ENCODE assay signal across 1 cellular context in genomic region chr9:17578911-17579793, GRCh38.
TF ChIP-seq lines count a peak whose summit lies in the region.

Gene SH3GL2 (plus strand): TSS chr9:17579066.

TF ChIP-seq in WTC11, 78 proteins besides CTCF, POLR2A, EP300 and RAD21 (continued from another document and continues in another):
- TF ChIP-seq, protein P1, sequence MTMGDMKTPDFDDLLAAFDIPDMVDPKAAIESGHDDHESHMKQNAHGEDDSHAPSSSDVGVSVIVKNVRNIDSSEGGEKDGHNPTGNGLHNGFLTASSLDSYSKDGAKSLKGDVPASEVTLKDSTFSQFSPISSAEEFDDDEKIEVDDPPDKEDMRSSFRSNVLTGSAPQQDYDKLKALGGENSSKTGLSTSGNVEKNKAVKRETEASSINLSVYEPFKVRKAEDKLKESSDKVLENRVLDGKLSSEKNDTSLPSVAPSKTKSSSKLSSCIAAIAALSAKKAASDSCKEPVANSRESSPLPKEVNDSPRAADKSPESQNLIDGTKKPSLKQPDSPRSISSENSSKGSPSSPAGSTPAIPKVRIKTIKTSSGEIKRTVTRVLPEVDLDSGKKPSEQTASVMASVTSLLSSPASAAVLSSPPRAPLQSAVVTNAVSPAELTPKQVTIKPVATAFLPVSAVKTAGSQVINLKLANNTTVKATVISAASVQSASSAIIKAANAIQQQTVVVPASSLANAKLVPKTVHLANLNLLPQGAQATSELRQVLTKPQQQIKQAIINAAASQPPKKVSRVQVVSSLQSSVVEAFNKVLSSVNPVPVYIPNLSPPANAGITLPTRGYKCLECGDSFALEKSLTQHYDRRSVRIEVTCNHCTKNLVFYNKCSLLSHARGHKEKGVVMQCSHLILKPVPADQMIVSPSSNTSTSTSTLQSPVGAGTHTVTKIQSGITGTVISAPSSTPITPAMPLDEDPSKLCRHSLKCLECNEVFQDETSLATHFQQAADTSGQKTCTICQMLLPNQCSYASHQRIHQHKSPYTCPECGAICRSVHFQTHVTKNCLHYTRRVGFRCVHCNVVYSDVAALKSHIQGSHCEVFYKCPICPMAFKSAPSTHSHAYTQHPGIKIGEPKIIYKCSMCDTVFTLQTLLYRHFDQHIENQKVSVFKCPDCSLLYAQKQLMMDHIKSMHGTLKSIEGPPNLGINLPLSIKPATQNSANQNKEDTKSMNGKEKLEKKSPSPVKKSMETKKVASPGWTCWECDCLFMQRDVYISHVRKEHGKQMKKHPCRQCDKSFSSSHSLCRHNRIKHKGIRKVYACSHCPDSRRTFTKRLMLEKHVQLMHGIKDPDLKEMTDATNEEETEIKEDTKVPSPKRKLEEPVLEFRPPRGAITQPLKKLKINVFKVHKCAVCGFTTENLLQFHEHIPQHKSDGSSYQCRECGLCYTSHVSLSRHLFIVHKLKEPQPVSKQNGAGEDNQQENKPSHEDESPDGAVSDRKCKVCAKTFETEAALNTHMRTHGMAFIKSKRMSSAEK (CRISPR knock-in tag; IDR thresholded peaks at IDR 0.05; ENCODE audit: borderline replicate concordance), result no peak
- no peak for TF ChIP-seq ZBTB43 (CRISPR knock-in tag; IDR thresholded peaks at IDR 0.05)
- 0 out of 2 replicates have a peak, but pooled peaks have one; percentile 60 for TF ChIP-seq ZNF281 (CRISPR knock-in tag; IDR thresholded peaks at IDR 0.05)
- peak; percentile 63; the same call in 1 of the 2 replicates for TF ChIP-seq USF1 (CRISPR knock-in tag; IDR thresholded peaks at IDR 0.05)
- TF ChIP-seq CREB1 (CRISPR knock-in tag; IDR thresholded peaks at IDR 0.05), result peak; percentile 77
- 0 out of 2 replicates have a peak, but pooled peaks have one; percentile 25 for TF ChIP-seq TEAD4 (CRISPR knock-in tag; IDR thresholded peaks at IDR 0.05)
- TF ChIP-seq TEAD1 (CRISPR knock-in tag; IDR thresholded peaks at IDR 0.05), result peak; percentile 90
- TF ChIP-seq RELA (CRISPR knock-in tag; IDR thresholded peaks at IDR 0.05; ENCODE audit: borderline replicate concordance), result peak; percentile 83; the same call in 1 of the 2 replicates
- TF ChIP-seq OVOL2 (CRISPR knock-in tag; IDR thresholded peaks at IDR 0.05; ENCODE audit: borderline replicate concordance), result no peak
- TF ChIP-seq MYBL2 (CRISPR knock-in tag; IDR thresholded peaks at IDR 0.05), result no peak
- TF ChIP-seq, protein P2, sequence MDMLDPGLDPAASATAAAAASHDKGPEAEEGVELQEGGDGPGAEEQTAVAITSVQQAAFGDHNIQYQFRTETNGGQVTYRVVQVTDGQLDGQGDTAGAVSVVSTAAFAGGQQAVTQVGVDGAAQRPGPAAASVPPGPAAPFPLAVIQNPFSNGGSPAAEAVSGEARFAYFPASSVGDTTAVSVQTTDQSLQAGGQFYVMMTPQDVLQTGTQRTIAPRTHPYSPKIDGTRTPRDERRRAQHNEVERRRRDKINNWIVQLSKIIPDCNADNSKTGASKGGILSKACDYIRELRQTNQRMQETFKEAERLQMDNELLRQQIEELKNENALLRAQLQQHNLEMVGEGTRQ (CRISPR knock-in tag; IDR thresholded peaks at IDR 0.05), result peak; percentile 56; the same call in 1 of the 2 replicates
- TF ChIP-seq ZNF416 (CRISPR knock-in tag; IDR thresholded peaks at IDR 0.05), result no peak
- TF ChIP-seq SP1 (CRISPR knock-in tag; conservative IDR thresholded peaks at IDR 0.05), result peak; percentile 81; the same call in 1 of the 2 replicates
- TF ChIP-seq E2F5 (CRISPR knock-in tag; IDR thresholded peaks at IDR 0.05), result peak; percentile 99
- no peak for TF ChIP-seq ZNF232 (CRISPR knock-in tag; IDR thresholded peaks at IDR 0.05)
- TF ChIP-seq, protein P3, sequence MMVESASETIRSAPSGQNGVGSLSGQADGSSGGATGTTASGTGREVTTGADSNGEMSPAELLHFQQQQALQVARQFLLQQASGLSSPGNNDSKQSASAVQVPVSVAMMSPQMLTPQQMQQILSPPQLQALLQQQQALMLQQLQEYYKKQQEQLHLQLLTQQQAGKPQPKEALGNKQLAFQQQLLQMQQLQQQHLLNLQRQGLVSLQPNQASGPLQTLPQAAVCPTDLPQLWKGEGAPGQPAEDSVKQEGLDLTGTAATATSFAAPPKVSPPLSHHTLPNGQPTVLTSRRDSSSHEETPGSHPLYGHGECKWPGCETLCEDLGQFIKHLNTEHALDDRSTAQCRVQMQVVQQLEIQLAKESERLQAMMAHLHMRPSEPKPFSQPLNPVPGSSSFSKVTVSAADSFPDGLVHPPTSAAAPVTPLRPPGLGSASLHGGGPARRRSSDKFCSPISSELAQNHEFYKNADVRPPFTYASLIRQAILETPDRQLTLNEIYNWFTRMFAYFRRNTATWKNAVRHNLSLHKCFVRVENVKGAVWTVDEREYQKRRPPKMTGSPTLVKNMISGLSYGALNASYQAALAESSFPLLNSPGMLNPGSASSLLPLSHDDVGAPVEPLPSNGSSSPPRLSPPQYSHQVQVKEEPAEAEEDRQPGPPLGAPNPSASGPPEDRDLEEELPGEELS (CRISPR knock-in tag; IDR thresholded peaks at IDR 0.05), result peak; percentile 57; the same call in 1 of the 2 replicates
- peak; percentile 94 for TF ChIP-seq ZNF138 (CRISPR knock-in tag; conservative IDR thresholded peaks at IDR 0.05)
- TF ChIP-seq SMAD4 (CRISPR knock-in tag; IDR thresholded peaks at IDR 0.05), result no peak; the same call in 1 of the 2 replicates
- TF ChIP-seq, protein P4, sequence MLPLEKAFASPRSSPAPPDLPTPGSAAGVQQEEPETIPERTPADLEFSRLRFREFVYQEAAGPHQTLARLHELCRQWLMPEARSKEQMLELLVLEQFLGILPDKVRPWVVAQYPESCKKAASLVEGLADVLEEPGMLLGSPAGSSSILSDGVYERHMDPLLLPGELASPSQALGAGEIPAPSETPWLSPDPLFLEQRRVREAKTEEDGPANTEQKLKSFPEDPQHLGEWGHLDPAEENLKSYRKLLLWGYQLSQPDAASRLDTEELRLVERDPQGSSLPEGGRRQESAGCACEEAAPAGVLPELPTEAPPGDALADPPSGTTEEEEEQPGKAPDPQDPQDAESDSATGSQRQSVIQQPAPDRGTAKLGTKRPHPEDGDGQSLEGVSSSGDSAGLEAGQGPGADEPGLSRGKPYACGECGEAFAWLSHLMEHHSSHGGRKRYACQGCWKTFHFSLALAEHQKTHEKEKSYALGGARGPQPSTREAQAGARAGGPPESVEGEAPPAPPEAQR (CRISPR knock-in tag; IDR thresholded peaks at IDR 0.05), result no peak
- TF ChIP-seq HMGXB4 (CRISPR knock-in tag; IDR thresholded peaks at IDR 0.05), result peak; percentile 91
- TF ChIP-seq JUN (CRISPR knock-in tag; IDR thresholded peaks at IDR 0.05), result no peak; the same call in 1 of the 2 replicates
- peak; percentile 88 for TF ChIP-seq TP53 (CRISPR knock-in tag; IDR thresholded peaks at IDR 0.05)
- no peak for TF ChIP-seq ZNF671 (CRISPR knock-in tag; IDR thresholded peaks at IDR 0.05)
- no peak for TF ChIP-seq ZMAT4 (CRISPR knock-in tag; IDR thresholded peaks at IDR 0.05)
- TF ChIP-seq CREM (CRISPR knock-in tag; IDR thresholded peaks at IDR 0.05), result peak; percentile 89
- TF ChIP-seq NFYB (CRISPR knock-in tag; conservative IDR thresholded peaks at IDR 0.05; ENCODE audit: low read depth), result no peak
- TF ChIP-seq, protein P5, sequence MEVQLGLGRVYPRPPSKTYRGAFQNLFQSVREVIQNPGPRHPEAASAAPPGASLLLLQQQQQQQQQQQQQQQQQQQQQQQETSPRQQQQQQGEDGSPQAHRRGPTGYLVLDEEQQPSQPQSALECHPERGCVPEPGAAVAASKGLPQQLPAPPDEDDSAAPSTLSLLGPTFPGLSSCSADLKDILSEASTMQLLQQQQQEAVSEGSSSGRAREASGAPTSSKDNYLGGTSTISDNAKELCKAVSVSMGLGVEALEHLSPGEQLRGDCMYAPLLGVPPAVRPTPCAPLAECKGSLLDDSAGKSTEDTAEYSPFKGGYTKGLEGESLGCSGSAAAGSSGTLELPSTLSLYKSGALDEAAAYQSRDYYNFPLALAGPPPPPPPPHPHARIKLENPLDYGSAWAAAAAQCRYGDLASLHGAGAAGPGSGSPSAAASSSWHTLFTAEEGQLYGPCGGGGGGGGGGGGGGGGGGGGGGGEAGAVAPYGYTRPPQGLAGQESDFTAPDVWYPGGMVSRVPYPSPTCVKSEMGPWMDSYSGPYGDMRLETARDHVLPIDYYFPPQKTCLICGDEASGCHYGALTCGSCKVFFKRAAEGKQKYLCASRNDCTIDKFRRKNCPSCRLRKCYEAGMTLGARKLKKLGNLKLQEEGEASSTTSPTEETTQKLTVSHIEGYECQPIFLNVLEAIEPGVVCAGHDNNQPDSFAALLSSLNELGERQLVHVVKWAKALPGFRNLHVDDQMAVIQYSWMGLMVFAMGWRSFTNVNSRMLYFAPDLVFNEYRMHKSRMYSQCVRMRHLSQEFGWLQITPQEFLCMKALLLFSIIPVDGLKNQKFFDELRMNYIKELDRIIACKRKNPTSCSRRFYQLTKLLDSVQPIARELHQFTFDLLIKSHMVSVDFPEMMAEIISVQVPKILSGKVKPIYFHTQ (CRISPR knock-in tag; IDR thresholded peaks at IDR 0.05), result no peak
- no peak for TF ChIP-seq ATF6 (CRISPR knock-in tag; IDR thresholded peaks at IDR 0.05)
- no peak for TF ChIP-seq GTF2I (CRISPR knock-in tag; conservative IDR thresholded peaks at IDR 0.05)
- no peak for TF ChIP-seq IRF1 (CRISPR knock-in tag; IDR thresholded peaks at IDR 0.05)
